Comparison of ENCODE assay signal across 1 cellular context in genomic region chr9:112084907-112085306, GRCh38.
A peak's percentile ranks its signal among the peaks of the same experiment; 100 is the strongest.
TF ChIP-seq lines count a peak whose summit lies in the region.

No MANE protein-coding gene starts in this region.

TF ChIP-seq in K562, 482 proteins besides CTCF, POLR2A, EP300 and RAD21 (continued from another document):
- no peak for TF ChIP-seq ZBTB33 (CRISPR knock-in tag; IDR thresholded peaks at IDR 0.05)
- TF ChIP-seq TAF1 (IDR thresholded peaks at IDR 0.05; ENCODE audit: control insufficient read depth, extremely low read depth, insufficient read depth, low read length, severe bottlenecking), result no peak
- TF ChIP-seq ZBTB11 (CRISPR knock-in tag; IDR thresholded peaks at IDR 0.05), result no peak
- no peak for TF ChIP-seq CHCHD3 (CRISPR knock-in tag; IDR thresholded peaks at IDR 0.05)
- TF ChIP-seq PCBP2 (IDR thresholded peaks at IDR 0.05; ENCODE audit: low read depth, low read length, poor library complexity, severe bottlenecking), result no peak
- no peak for TF ChIP-seq CHD2 (IDR thresholded peaks at IDR 0.05; ENCODE audit: low read depth, low read length)
- TF ChIP-seq ZBTB34 (CRISPR knock-in tag; IDR thresholded peaks at IDR 0.05), result no peak
- TF ChIP-seq HDAC1 (IDR thresholded peaks at IDR 0.05), result 0 out of 4 replicates have a peak, but pooled peaks of 1 of the 2 experiments have one; percentile 20
- no peak for TF ChIP-seq MCM3 (IDR thresholded peaks at IDR 0.05)
- TF ChIP-seq TAF15 (IDR thresholded peaks at IDR 0.05; ENCODE audit: low read depth, low read length), result no peak
- no peak for TF ChIP-seq MAZ (CRISPR knock-in tag; conservative IDR thresholded peaks at IDR 0.05 in 1 of 2, IDR thresholded peaks at IDR 0.05 in 1 of 2)
- TF ChIP-seq CBX1 (IDR thresholded peaks at IDR 0.05; ENCODE audit: low read depth), result no peak
- no peak for TF ChIP-seq NR2C2 (CRISPR knock-in tag; IDR thresholded peaks at IDR 0.05)
- TF ChIP-seq NR2C2 (tag; IDR thresholded peaks at IDR 0.05), result no peak
- no peak for TF ChIP-seq ZNF785 (CRISPR knock-in tag; IDR thresholded peaks at IDR 0.05)
